In the genomic region with DNA sequence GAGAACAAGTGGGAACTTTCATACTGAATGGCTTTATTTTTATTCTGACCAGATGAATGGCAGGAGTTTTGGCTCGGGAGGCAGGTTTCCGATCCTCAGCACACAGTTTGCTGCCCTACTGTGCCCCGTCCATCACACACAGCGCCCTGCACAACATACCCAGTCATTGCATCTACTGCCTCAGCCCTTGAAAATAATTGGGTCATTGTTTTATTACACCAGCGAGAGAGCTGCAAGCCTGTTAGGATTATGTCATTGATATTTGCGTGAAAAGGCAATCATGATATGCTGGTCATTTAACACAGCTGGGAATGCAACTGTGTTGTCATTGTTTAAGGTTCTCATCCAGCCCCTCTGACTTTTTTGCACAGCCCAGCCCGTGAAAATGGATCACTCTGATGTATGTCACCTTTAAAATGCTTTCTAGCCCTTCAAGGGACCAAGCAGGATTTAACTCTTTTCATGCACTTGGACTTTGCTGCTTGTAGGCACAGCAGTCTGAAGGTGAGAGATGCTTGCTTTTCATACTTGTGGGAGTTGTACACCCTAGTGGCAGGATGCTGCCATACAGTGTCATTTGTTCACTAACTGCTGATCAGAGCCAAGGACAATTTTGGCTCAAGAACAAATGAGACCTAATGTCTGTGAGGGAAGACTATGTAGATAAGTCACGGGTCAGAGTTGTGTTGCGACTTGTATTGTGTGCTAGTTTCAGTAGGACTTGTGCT, we compare ENCODE assay signal across 9 cellular contexts.
A peak's percentile ranks its signal among the peaks of the same experiment; 100 is the strongest.
DNase-seq lines count a peak whose midpoint lies in the region; TF ChIP-seq lines count a peak whose summit lies in the region.
"Had no signal": no experiment of that assay in that cellular context is flagged by ENCODE, and none has a peak within 500 bp of the region (broad histone marks: within the 10 kb centered on the region; RNA-seq: fewer than 3 reads in every experiment).

No MANE protein-coding gene starts in this region.

- H3K9me3 Mint-ChIP-seq in immature natural killer cell, result peaks cover 0 to 2% (median 0%) of the 10 kb centered on the region in 6 donors
- H3K9me3 Mint-ChIP-seq in CD8-positive, alpha-beta memory T cell, result no peaks in the 10 kb centered on the region
- H3K9me3 Mint-ChIP-seq: activated T-helper 17 cell treated with anti-CD3 and anti-CD28 coated beads, Interleukin-2, amount 50 U/mL, for 72 hours had no signal

- H3K9me3 ChIP-seq in CD8-positive, alpha-beta memory T cell (ENCODE audit: low read length), result no peaks in the 10 kb centered on the region

- DNase-seq in HFF-Myc (ENCODE audit: extremely low read depth, low read depth) (no peak), myocyte (ENCODE audit: low read depth) (peak; percentile 39), immature natural killer cell (no peak), LoVo (ENCODE audit: low spot score) (no peak)
- no peak for DNase-seq in CD8-positive, alpha-beta memory T cell
- no peak for DNase-seq in stimulated activated CD4-positive, alpha-beta T cell treated with anti-CD3 and anti-CD28 coated beads, Interleukin-4, amount 100 ng/mL, for 4 hours

- H3K4me1 Mint-ChIP-seq in immature natural killer cell, result no peaks in the 10 kb centered on the region
- H3K4me1 Mint-ChIP-seq in CD8-positive, alpha-beta memory T cell, result no peaks in the 10 kb centered on the region
- H3K4me1 Mint-ChIP-seq: activated T-helper 17 cell treated with anti-CD3 and anti-CD28 coated beads, Interleukin-2, amount 50 U/mL, for 72 hours had no signal

- POLR2A ChIA-PET in CD8-positive, alpha-beta memory T cell (lab: Charles Lee), result no interaction called here

- TF ChIP-seq CTCF in GM12875 (IDR thresholded peaks at IDR 0.05; ENCODE audit: borderline replicate concordance, insufficient read depth, low read depth, low read length) (peak; percentile 53), HFF-Myc (IDR thresholded peaks at IDR 0.05; ENCODE audit: low read depth, low read length, missing control alignments) (peak; percentile 37), WI38 (IDR thresholded peaks at IDR 0.05; ENCODE audit: low read depth, low read length) (0 out of 2 replicates have a peak, but pooled peaks have one; percentile 18)

- H3K27ac Mint-ChIP-seq in immature natural killer cell, result no peak overlapping the region
- H3K27ac Mint-ChIP-seq in CD8-positive, alpha-beta memory T cell, result no peak overlapping the region
- H3K27ac Mint-ChIP-seq: activated T-helper 17 cell treated with anti-CD3 and anti-CD28 coated beads, Interleukin-2, amount 50 U/mL, for 72 hours had no signal

- no peak overlapping the region for H3K4me3 Mint-ChIP-seq in immature natural killer cell
- H3K4me3 Mint-ChIP-seq in CD8-positive, alpha-beta memory T cell, result no peak overlapping the region
- H3K4me3 Mint-ChIP-seq: activated T-helper 17 cell treated with anti-CD3 and anti-CD28 coated beads, Interleukin-2, amount 50 U/mL, for 72 hours had no signal

- no peaks in the 10 kb centered on the region for H3K4me1 ChIP-seq in CD8-positive, alpha-beta memory T cell (ENCODE audit: insufficient read depth, low read length)

- H3K36me3 ChIP-seq in CD8-positive, alpha-beta memory T cell (ENCODE audit: insufficient read depth, low read length), result no peaks in the 10 kb centered on the region

- no peak overlapping the region for H3K27ac ChIP-seq in CD8-positive, alpha-beta memory T cell (ENCODE audit: low read depth, low read length)

- no peaks in the 10 kb centered on the region for H3K27me3 ChIP-seq in CD8-positive, alpha-beta memory T cell (ENCODE audit: insufficient read depth, low read length, poor library complexity, severe bottlenecking)

- no peaks in the 10 kb centered on the region for H3K36me3 Mint-ChIP-seq in immature natural killer cell
- H3K36me3 Mint-ChIP-seq in CD8-positive, alpha-beta memory T cell, result no peaks in the 10 kb centered on the region

- H3K4me3 ChIP-seq in GM12875 (ENCODE audit: low read depth, low read length) (no peak overlapping the region), HFF-Myc (replicated peaks; ENCODE audit: low read depth, low read length) (no peak overlapping the region), WI38 (ENCODE audit: low read depth, low read length) (no peak overlapping the region)
- no peak overlapping the region for H3K4me3 ChIP-seq in CD8-positive, alpha-beta memory T cell (ENCODE audit: low read length)

- peaks cover 0 to 6% (median 6%) of the 10 kb centered on the region in 3 donors for H3K27me3 Mint-ChIP-seq in immature natural killer cell (ENCODE audit: low read depth in 3 of 3)
- peaks cover 0 to 11% of the 10 kb centered on the region in 2 donors for H3K27me3 Mint-ChIP-seq in CD8-positive, alpha-beta memory T cell
- H3K27me3 Mint-ChIP-seq: activated T-helper 17 cell treated with anti-CD3 and anti-CD28 coated beads, Interleukin-2, amount 50 U/mL, for 72 hours had no signal

- CTCF ChIA-PET in CD8-positive, alpha-beta memory T cell (lab: Charles Lee), result interaction anchor here (1.2 kb wide), 1 partner anchor 8 kb away, joined by 4 read pairs; no protein-coding TSS in a partner anchor
